ENCODE assay signal across 8 cellular contexts in genomic region chr2:138523013-138523672, GRCh38. TPM values are rescaled to one million over a fixed set of nuclear protein-coding genes. Genes with fewer than 3 reads are reported as not detected.
DNase-seq lines count a peak whose midpoint lies in the region; ATAC-seq and TF ChIP-seq lines count a peak whose summit lies in the region.
"Not testable (repeated sequence)": the region's sequence is repeated elsewhere in the genome, so short reads cannot be mapped to it uniquely, and the experiment has no call there.

No MANE protein-coding gene starts in this region.

- CTCF ChIA-PET in activated B cell treated with CpG ODN at 0.5 μM for 24 hours (lab: Charles Lee): interaction anchor here (0.9 kb wide), 1 partner anchor 17 kb away, joined by 3 read pairs; no protein-coding TSS in a partner anchor

- intact Hi-C loops in activated B cell treated with CpG ODN at 0.5 μM for 24 hours (cut with micrococcal nuclease): loop anchor here (1.0 kb wide), 1 partner anchor 20 kb away; no protein-coding TSS in a partner anchor

- H3K4me1 Mint-ChIP-seq in activated B cell treated with CpG ODN at 0.5 μM for 24 hours: peaks cover 85% of the 10 kb centered on the region

- H3K9me3 ChIP-seq in neutrophil: not testable (repeated sequence)

- H3K27ac Mint-ChIP-seq in activated B cell treated with CpG ODN at 0.5 μM for 24 hours: peak overlapping the region; percentile 72

- peak overlapping the region; percentile 73 for H3K27ac ChIP-seq in neutrophil

- H3K27me3 Mint-ChIP-seq in activated B cell treated with CpG ODN at 0.5 μM for 24 hours: not testable (repeated sequence)

- H3K27me3 ChIP-seq in neutrophil: not testable (repeated sequence)

- H3K36me3 Mint-ChIP-seq in activated B cell treated with CpG ODN at 0.5 μM for 24 hours (ENCODE audit: low read depth): peaks cover 48% of the 10 kb centered on the region

- ATAC-seq in GM18498 (IDR thresholded peaks at IDR 0.05; ENCODE audit: unreplicated experiment): peak; percentile 47
- peak; percentile 66 for ATAC-seq in GM19023 (IDR thresholded peaks at IDR 0.05; ENCODE audit: unreplicated experiment)
- peak; percentile 44 for ATAC-seq in GM21381 (IDR thresholded peaks at IDR 0.05; ENCODE audit: unreplicated experiment)
- ATAC-seq in HG02642 (IDR thresholded peaks at IDR 0.05; ENCODE audit: poor library complexity, unreplicated experiment): peak; percentile 70
- ATAC-seq in HG03060 (IDR thresholded peaks at IDR 0.05; ENCODE audit: low read depth, unreplicated experiment): peak; percentile 40
- peak; percentile 22 for ATAC-seq in HG03457 (IDR thresholded peaks at IDR 0.05; ENCODE audit: unreplicated experiment)
- peak; percentile 71 for ATAC-seq in activated B cell treated with CpG ODN at 0.5 μM for 24 hours (ENCODE audit: low read depth)

- H3K4me3 ChIP-seq in neutrophil (ENCODE audit: low read depth in 1 of 2, low read length in 1 of 2): peak overlapping the region in 1 of 2 experiments; percentile 5

- peak overlapping the region; percentile 33 for H3K4me3 Mint-ChIP-seq in activated B cell treated with CpG ODN at 0.5 μM for 24 hours

- POLR2A ChIA-PET in activated B cell treated with CpG ODN at 0.5 μM for 24 hours (lab: Charles Lee): interaction anchor here (0.8 to 3.2 kb wide), 2 partner anchors 12 to 20 kb away, joined by 5 to 28 read pairs; partner anchors contain the start of gene SPOPL

- H3K36me3 ChIP-seq in neutrophil: not testable (repeated sequence)

- H3K4me1 ChIP-seq in neutrophil (ENCODE audit: control insufficient read depth in 1 of 2, insufficient read depth in 1 of 2, low read depth in 1 of 2, low read length in 1 of 2): peaks cover 21 to 40% of the 10 kb centered on the region in 2 experiments

- TF ChIP-seq CTCF in activated B cell treated with CpG ODN at 0.5 μM for 24 hours (IDR thresholded peaks at IDR 0.05); neutrophil (IDR thresholded peaks at IDR 0.05): not testable (repeated sequence)

- DNase-seq in activated B cell treated with CpG ODN at 0.5 μM for 24 hours: not testable (repeated sequence)

- not testable (repeated sequence) for H3K9me3 Mint-ChIP-seq in activated B cell treated with CpG ODN at 0.5 μM for 24 hours

RNA-seq across cellular contexts. Expression of gene SPOPL, which starts 21.6 kb away (rescaled TPM):
- total RNA-seq in activated B cell treated with CpG ODN at 0.5 μM for 24 hours: 32.5 and 36.9 TPM in 2 replicates
